In genomic region chr15:37009288-37009687, GRCh38 we compare ENCODE assay signal across 23 cellular contexts.
DNase-seq lines count a peak whose midpoint lies in the region; ATAC-seq and TF ChIP-seq lines count a peak whose summit lies in the region.
"Had no signal": no experiment of that assay in that cellular context is flagged by ENCODE, and none has a peak within 500 bp of the region (broad histone marks: within the 10 kb centered on the region; RNA-seq: fewer than 3 reads in every experiment).

No MANE protein-coding gene starts in this region.

- TF ChIP-seq CTCF in MCF 10A (IDR thresholded peaks at IDR 0.05; ENCODE audit: unreplicated experiment): no peak
- no peak for TF ChIP-seq CTCF in mesothelial cell of epicardium (IDR thresholded peaks at IDR 0.05; ENCODE audit: unreplicated experiment)
- no peak for TF ChIP-seq CTCF in osteoblast (IDR thresholded peaks at IDR 0.05; ENCODE audit: extremely low read depth, low read depth, low read length)

- POLR2A ChIA-PET in MCF 10A (lab: Yijun Ruan, JAX): no interaction called here

- no peaks in the 10 kb centered on the region for H3K79me2 ChIP-seq in osteoblast (ENCODE audit: insufficient read depth, low read length)

- no peak overlapping the region for H3K27ac ChIP-seq in osteoblast (ENCODE audit: low read depth, low read length)
- H3K27ac ChIP-seq: SJCRH30 had no signal

- H3K4me1 ChIP-seq in osteoblast (ENCODE audit: insufficient read depth, low read length): no peaks in the 10 kb centered on the region
- H3K4me1 ChIP-seq: SJCRH30 had no signal

- ATAC-seq in left lobe of liver: peak; percentile 88
- ATAC-seq: Panc1, SK-N-SH treated with all-trans-retinoic acid at 6 μM for 48 hours had no signal

- H3K4me2 ChIP-seq in osteoblast (ENCODE audit: insufficient read depth, low read length): no peak overlapping the region

- H3K9me3 Mint-ChIP-seq in MCF 10A (ENCODE audit: unreplicated experiment) (no peaks in the 10 kb centered on the region), mesothelial cell of epicardium (peaks cover 6% of the 10 kb centered on the region)

- H3K36me3 Mint-ChIP-seq in MCF 10A (ENCODE audit: insufficient read depth, unreplicated experiment) (no peaks in the 10 kb centered on the region), mesothelial cell of epicardium (peaks cover 41% of the 10 kb centered on the region)
- H3K36me3 Mint-ChIP-seq: CD14-positive monocyte; CD8-positive, alpha-beta memory T cell had no signal

- H3K27ac Mint-ChIP-seq in MCF 10A (ENCODE audit: low read depth, unreplicated experiment) (no peak overlapping the region), mesothelial cell of epicardium (peak overlapping the region; percentile 59)
- H3K27ac Mint-ChIP-seq: CD14-positive monocyte had no signal

- H3K27me3 Mint-ChIP-seq in MCF 10A (ENCODE audit: insufficient read depth, unreplicated experiment) (no peaks in the 10 kb centered on the region), mesothelial cell of epicardium (ENCODE audit: low read depth) (no peaks in the 10 kb centered on the region)
- H3K27me3 Mint-ChIP-seq: CD8-positive, alpha-beta memory T cell had no signal

- no peak overlapping the region for H3K4me3 ChIP-seq in osteoblast (ENCODE audit: insufficient read depth, low read length)
- H3K4me3 ChIP-seq: SJCRH30 had no signal

- peaks cover 1% of the 10 kb centered on the region for H3K36me3 ChIP-seq in osteoblast (ENCODE audit: insufficient read depth, low read length)

- no peak overlapping the region for H2AFZ ChIP-seq in osteoblast (ENCODE audit: low read length)

- BruUV-seq in MCF 10A (replicated peaks; lab: Mats Ljungman, UMichigan): no TSS peak

- no peaks in the 10 kb centered on the region for H3K9me3 ChIP-seq in osteoblast (ENCODE audit: low read depth, low read length)
- H3K9me3 ChIP-seq: SJCRH30 had no signal

- H4K20me1 ChIP-seq in osteoblast (ENCODE audit: insufficient read depth, low read length): no peaks in the 10 kb centered on the region

- H3K4me1 Mint-ChIP-seq in MCF 10A (ENCODE audit: insufficient read depth, unreplicated experiment) (peaks cover 4% of the 10 kb centered on the region), mesothelial cell of epicardium (peaks cover 26% of the 10 kb centered on the region)
- H3K4me1 Mint-ChIP-seq: CD14-positive monocyte; CD8-positive, alpha-beta memory T cell had no signal

- H3K27me3 ChIP-seq in osteoblast (ENCODE audit: insufficient read depth, low read length): no peaks in the 10 kb centered on the region
- H3K27me3 ChIP-seq: BE2C, SJCRH30 had no signal

- intact Hi-C loops in MCF 10A (cut with micrococcal nuclease): no loop called here

- DNase-seq in T47D (ENCODE audit: low read depth in 1 of 2, low spot score in 1 of 2): peak; percentile 14 to 51
- no peak for DNase-seq in MCF 10A (ENCODE audit: unreplicated experiment)
- peak; percentile 2 for DNase-seq in DMS53 treated with DMSO at 0.1 percent for 48 hours (lab: John Stamatoyannopoulos, UW; ENCODE audit: unreplicated experiment)
- no peak for DNase-seq in left lobe of liver (ENCODE audit: low spot score)
- no peak for DNase-seq in mesothelial cell of epicardium (ENCODE audit: low spot score in 2 of 2, unreplicated experiment in 2 of 2)
- no peak for DNase-seq in DMS 273 treated with DMSO at 0.1 percent for 48 hours (lab: John Stamatoyannopoulos, UW)
- DNase-seq in osteoblast (ENCODE audit: insufficient read length, low spot score, missing footprints): no peak
- no peak for DNase-seq in NCI-H524 (lab: John Stamatoyannopoulos, UW)
- DNase-seq: 8988T; ACHN; BE2C; CD8-positive, alpha-beta memory T cell; Karpas-422; NCI-H1092 treated with DMSO at 0.1 percent for 48 hours; NCI-H1436 treated with DMSO at 0.1 percent for 48 hours; NCI-H1930; NCI-H2107; NCI-H524 treated with DMSO at 0.1 percent for 48 hours; NCI-H82; SJCRH30 had no signal

- H3K4me3 Mint-ChIP-seq in MCF 10A (ENCODE audit: unreplicated experiment) (no peak overlapping the region), mesothelial cell of epicardium (no peak overlapping the region)
- H3K4me3 Mint-ChIP-seq: CD14-positive monocyte; CD8-positive, alpha-beta memory T cell had no signal

- in situ Hi-C loops in T47D (cut with HindIII; ENCODE audit: low pct_unique_long_range_greater_than_20kb, low sequenced_read_pairs): no loop called here

- CTCF ChIA-PET in MCF 10A (lab: Yijun Ruan, JAX): no interaction called here

Comparison
In these comparisons a context has a peak if more than half of its experiments do, and no peak if none do; other contexts are left out.
1. DNase-seq: peak in T47D (2 of 2) and DMS53 treated with DMSO at 0.1 percent for 48 hours (single experiment); none in MCF 10A (single experiment), left lobe of liver (single experiment), mesothelial cell of epicardium (0 of 2), DMS 273 treated with DMSO at 0.1 percent for 48 hours (single experiment), osteoblast (single experiment) and NCI-H524 (0 of 2).